ENCODE assay signal across 7 cellular contexts in the genomic region with DNA sequence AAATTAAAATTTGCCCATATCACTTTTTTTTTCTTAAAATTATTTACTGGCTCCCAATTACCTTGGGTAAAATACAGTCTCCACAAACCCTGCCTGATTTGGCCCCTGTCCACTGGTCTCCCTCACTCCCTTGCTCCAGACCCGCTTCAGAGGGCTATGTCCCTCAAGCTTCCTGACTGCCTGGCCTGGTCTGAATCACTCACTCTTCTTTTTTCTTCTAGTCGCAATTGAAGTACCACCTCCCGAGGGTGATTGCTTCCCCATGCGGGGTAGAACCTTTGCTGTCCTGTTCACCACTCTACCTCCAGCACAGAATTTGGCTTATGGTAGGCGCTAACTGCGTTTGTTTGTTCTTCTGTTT. TPM values are rescaled to one million over a fixed set of nuclear protein-coding genes. Genes with fewer than 3 reads are reported as not detected.
DNase-seq lines count a peak whose midpoint lies in the region; ATAC-seq and TF ChIP-seq lines count a peak whose summit lies in the region.

No MANE protein-coding gene starts in this region.

- intact Hi-C loops in right cardiac atrium (cut with DNase I), result no loop called here

- H3K4me2 ChIP-seq in smooth muscle cell, result peak overlapping the region; percentile 97

- H3K27me3 ChIP-seq in HAP-1 (ENCODE audit: low read depth) (no peaks in the 10 kb centered on the region), WERI-Rb-1 (ENCODE audit: insufficient read depth, low read depth, severe bottlenecking) (no peaks in the 10 kb centered on the region), right cardiac atrium (ENCODE audit: control insufficient read depth, insufficient read depth) (no peaks in the 10 kb centered on the region), smooth muscle cell (ENCODE audit: low read depth) (no peaks in the 10 kb centered on the region)

- H3K9me3 ChIP-seq in HAP-1 (no peaks in the 10 kb centered on the region), WERI-Rb-1 (ENCODE audit: severe bottlenecking) (no peaks in the 10 kb centered on the region), right cardiac atrium (ENCODE audit: control insufficient read depth, low read length) (no peaks in the 10 kb centered on the region), smooth muscle cell (replicated peaks; ENCODE audit: low read depth) (no peaks in the 10 kb centered on the region)

- H3K4me1 ChIP-seq in HAP-1, result peaks cover 6% of the 10 kb centered on the region
- H3K4me1 ChIP-seq in right cardiac atrium (ENCODE audit: control insufficient read depth, insufficient read depth, low read length), result no peaks in the 10 kb centered on the region
- peaks cover 4% of the 10 kb centered on the region for H3K4me1 ChIP-seq in smooth muscle cell (ENCODE audit: low read depth)

- in situ Hi-C loops in HAP-1 (cut with MboI; ENCODE audit: low sequenced_read_pairs), result no loop called here

- 11% methylated on average over 6 of the region's 6 CpGs for WGBS in right cardiac atrium
- WGBS in smooth muscle cell (ENCODE audit: low lambda C conversion rate), result 16% methylated on average over 6 of the region's 6 CpGs

- no peaks in the 10 kb centered on the region for H3K79me2 ChIP-seq in smooth muscle cell (ENCODE audit: low read depth)

- TF ChIP-seq CTCF in WERI-Rb-1 (IDR thresholded peaks at IDR 0.05; ENCODE audit: low read depth, low read length), result no peak
- no peak for TF ChIP-seq CTCF in smooth muscle cell (IDR thresholded peaks at IDR 0.05; ENCODE audit: borderline replicate concordance, insufficient read depth, poor library complexity, severe bottlenecking)
- no peak for TF ChIP-seq CTCF in GM10266 (IDR thresholded peaks at IDR 0.05; ENCODE audit: control insufficient read depth, insufficient read depth, low read depth, missing control alignments)

- H3K36me3 ChIP-seq in HAP-1 (replicated peaks) (no peaks in the 10 kb centered on the region), WERI-Rb-1 (peaks cover 19% of the 10 kb centered on the region), smooth muscle cell (ENCODE audit: low read depth) (no peaks in the 10 kb centered on the region)

- H3K27ac ChIP-seq in WERI-Rb-1 (peak overlapping the region; percentile 99), right cardiac atrium (ENCODE audit: low read length) (peak overlapping the region; percentile 100), smooth muscle cell (ENCODE audit: low read depth) (peak overlapping the region; percentile 73)

- peaks cover 4% of the 10 kb centered on the region for H3F3A ChIP-seq in smooth muscle cell (ENCODE audit: low read depth)

- peak overlapping the region; percentile 76 for H3K9ac ChIP-seq in smooth muscle cell (ENCODE audit: low read depth)

- H4K20me1 ChIP-seq in smooth muscle cell (ENCODE audit: low read depth), result no peaks in the 10 kb centered on the region

- H3K4me3 ChIP-seq in HAP-1 (peak overlapping the region; percentile 57), WERI-Rb-1 (ENCODE audit: low read depth, low read length) (peak overlapping the region; percentile 66), right cardiac atrium (ENCODE audit: low read length) (peak overlapping the region; percentile 96), smooth muscle cell (peak overlapping the region; percentile 73)

- DNase-seq in HAP-1 (ENCODE audit: low spot score in 2 of 2), result no peak
- DNase-seq in WERI-Rb-1, result no peak
- DNase-seq in right cardiac atrium, result no peak
- DNase-seq in smooth muscle cell (lab: John Stamatoyannopoulos, UW; ENCODE audit: unreplicated experiment), result no peak
- no peak for DNase-seq in activated gamma-delta T cell (lab: John Stamatoyannopoulos, UW)
- DNase-seq in GM10266 (ENCODE audit: extremely low spot score), result no peak

- ATAC-seq in right cardiac atrium, result peak in 1 of 2 donors; percentile 4
- no peak for ATAC-seq in HG03196 (IDR thresholded peaks at IDR 0.05; ENCODE audit: unreplicated experiment)

- peak overlapping the region; percentile 98 for H2AFZ ChIP-seq in smooth muscle cell (ENCODE audit: low read depth)

RNA-seq across cellular contexts. Expression of gene PGAP3, which starts 0.6 kb away (rescaled TPM):
- 10 to 100 TPM; 12.9 to 24.0 (median 15.2) TPM for total RNA-seq in right cardiac atrium
- polyA plus RNA-seq in right cardiac atrium, result 13.6 TPM
- 16.5 and 19.4 TPM in 2 replicates for total RNA-seq in smooth muscle cell
- polyA plus RNA-seq in smooth muscle cell, result 19.1 and 26.4 TPM in 2 replicates

RNA-seq across cellular contexts. Expression of gene ERBB2, which starts 11.4 kb away (rescaled TPM):
- total RNA-seq in right cardiac atrium (100 to 1,000 TPM in 3 of 4 donors, 10 to 100 TPM in 1; 99.2 to 178 (median 114) TPM), smooth muscle cell (44.5 and 49.4 TPM in 2 replicates)
- polyA plus RNA-seq in right cardiac atrium (56.4 TPM), smooth muscle cell (53.6 and 56.1 TPM in 2 replicates)

RNA-seq across cellular contexts. Expression of gene PNMT, which starts 20.2 kb away (rescaled TPM):
- total RNA-seq in right cardiac atrium (10 to 100 TPM; 18.1 to 39.6 (median 21.3) TPM), smooth muscle cell (not detected in 2 replicates)
- polyA plus RNA-seq in right cardiac atrium (32.7 TPM), smooth muscle cell (0.23 and 1.3 TPM in 2 replicates)

RNA-seq across cellular contexts. Expression of gene TCAP, which starts 23.3 kb away (rescaled TPM):
- total RNA-seq in right cardiac atrium, result 1,000 to 10,000 TPM; 2,357 to 4,356 (median 2,957) TPM
- 4,928 TPM for polyA plus RNA-seq in right cardiac atrium
- total RNA-seq in smooth muscle cell, result 1.1 TPM in 1 of 2 replicates, not detected in the other
- 0.41 and 0.69 TPM in 2 replicates for polyA plus RNA-seq in smooth muscle cell

RNA-seq across cellular contexts. Expression of gene MIEN1, which starts 41.9 kb away (rescaled TPM):
- total RNA-seq in right cardiac atrium, result 10 to 100 TPM; 53.6 to 67.8 (median 61.8) TPM
- polyA plus RNA-seq in right cardiac atrium, result 152 TPM
- total RNA-seq in smooth muscle cell, result 33.5 and 55.8 TPM in 2 replicates
- 70.7 and 71.5 TPM in 2 replicates for polyA plus RNA-seq in smooth muscle cell

Comparison
In these comparisons a context has a peak if more than half of its experiments do, and no peak if none do; other contexts are left out.
1. RNA of gene PNMT, which starts 20.2 kb away (total RNA-seq): 18.1 to 39.6 TPM in right cardiac atrium; not detected in smooth muscle cell; every median in the first group is over 10 times any median in the second.
2. Peak in every context shown above with its lines, with median percentiles within 50 percentile points of each other: H3K4me3 ChIP-seq and H3K27ac ChIP-seq.